Comparison of ENCODE assay signal across 8 cellular contexts in the genomic region with DNA sequence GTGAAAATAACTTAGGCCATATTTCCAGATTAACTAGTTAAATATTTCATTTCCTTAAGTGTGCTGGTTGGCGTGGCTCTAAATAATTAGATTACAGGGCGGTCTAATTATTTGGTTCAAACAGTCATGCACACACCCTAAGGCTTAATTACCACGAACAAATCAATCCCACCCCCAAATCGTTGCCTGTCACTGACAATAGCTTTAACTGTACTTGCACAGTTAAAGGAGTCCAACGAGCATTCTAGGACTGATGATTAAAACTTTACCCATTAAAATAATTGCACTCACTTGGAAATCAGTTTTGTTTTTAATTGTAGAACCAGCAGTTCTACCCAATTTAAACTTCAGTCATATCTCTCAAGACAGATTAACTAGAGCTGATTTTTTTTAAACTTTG. TPM values are rescaled to one million over a fixed set of nuclear protein-coding genes. Genes with fewer than 3 reads are reported as not detected.
DNase-seq lines count a peak whose midpoint lies in the region; ATAC-seq and TF ChIP-seq lines count a peak whose summit lies in the region.

No MANE protein-coding gene starts in this region.

- H3K9me3 Mint-ChIP-seq in activated CD8-positive, alpha-beta memory T cell treated with anti-CD3 and anti-CD28 coated beads, Interleukin-2, amount 10 ng/mL, durations not matched to agents 7 days and 5 days (ENCODE audit: low read depth), result no peaks in the 10 kb centered on the region

- H3K9me3 ChIP-seq in iPS-18a (ENCODE audit: control insufficient read depth, low read depth, low read length) (no peaks in the 10 kb centered on the region), testis (no peaks in the 10 kb centered on the region)

- H3K27me3 ChIP-seq in iPS-18a (ENCODE audit: control insufficient read depth, insufficient read depth, low read length) (no peaks in the 10 kb centered on the region), testis (no peaks in the 10 kb centered on the region)

- H3K4me3 Mint-ChIP-seq in activated CD8-positive, alpha-beta memory T cell treated with anti-CD3 and anti-CD28 coated beads, Interleukin-2, amount 10 ng/mL, durations not matched to agents 7 days and 5 days, result peak overlapping the region; percentile 86

- CTCF ChIA-PET in activated CD8-positive, alpha-beta memory T cell treated with anti-CD3 and anti-CD28 coated beads, Interleukin-2, amount 10 ng/mL, durations not matched to agents 7 days and 5 days (lab: Charles Lee), result interaction anchor here (1.0 to 3.7 kb wide), 15 partner anchors 8 to 342 kb away, joined by 3 to 22 read pairs (median 7); a partner anchor contains a TSS

- H3K36me3 Mint-ChIP-seq in activated CD8-positive, alpha-beta memory T cell treated with anti-CD3 and anti-CD28 coated beads, Interleukin-2, amount 10 ng/mL, durations not matched to agents 7 days and 5 days, result peaks cover 4% of the 10 kb centered on the region

- peak overlapping the region; percentile 94 for H3K4me3 ChIP-seq in WI38 (ENCODE audit: low read depth, low read length)
- H3K4me3 ChIP-seq in iPS-18a (ENCODE audit: low read length), result peak overlapping the region; percentile 70
- H3K4me3 ChIP-seq in testis, result peak overlapping the region; percentile 79 to 91

- 28 to 40% methylated on average over 5 of the region's 5 CpGs for WGBS in testis, 2 donors

- intact Hi-C loops in testis (cut with DNase I; ENCODE audit: low total_unique reads), result no loop called here

- H3K27ac ChIP-seq in iPS-18a (ENCODE audit: low read length), result peak overlapping the region; percentile 100
- H3K27ac ChIP-seq in testis, result peak overlapping the region in 1 of 2 donors; percentile 90

- no peak for TF ChIP-seq CTCF in WI38 (IDR thresholded peaks at IDR 0.05; ENCODE audit: low read depth, low read length)
- TF ChIP-seq CTCF in testis (IDR thresholded peaks at IDR 0.05), result no peak

- H3K4me1 ChIP-seq in iPS-18a (ENCODE audit: control insufficient read depth, low read depth, low read length), result peaks cover 29% of the 10 kb centered on the region
- H3K4me1 ChIP-seq in testis, result peaks cover 18% of the 10 kb centered on the region

- H3K4me1 Mint-ChIP-seq in activated CD8-positive, alpha-beta memory T cell treated with anti-CD3 and anti-CD28 coated beads, Interleukin-2, amount 10 ng/mL, durations not matched to agents 7 days and 5 days, result peaks cover 29% of the 10 kb centered on the region

- no peak for ATAC-seq in activated CD8-positive, alpha-beta memory T cell treated with anti-CD3 and anti-CD28 coated beads, Interleukin-2, amount 10 ng/mL, durations not matched to agents 7 days and 5 days
- ATAC-seq in GM18502 (IDR thresholded peaks at IDR 0.05; ENCODE audit: poor library complexity, unreplicated experiment) (no peak), HG03135 (IDR thresholded peaks at IDR 0.05; ENCODE audit: unreplicated experiment) (no peak)

- H3K36me3 ChIP-seq in iPS-18a (ENCODE audit: control insufficient read depth, low read depth, low read length), result no peaks in the 10 kb centered on the region
- H3K36me3 ChIP-seq in testis (ENCODE audit: low read depth, missing control alignments), result no peaks in the 10 kb centered on the region

- H3K27me3 Mint-ChIP-seq in activated CD8-positive, alpha-beta memory T cell treated with anti-CD3 and anti-CD28 coated beads, Interleukin-2, amount 10 ng/mL, durations not matched to agents 7 days and 5 days, result no peaks in the 10 kb centered on the region

- no peak for TF ChIP-seq POLR2A in testis (IDR thresholded peaks at IDR 0.05)

- DNase-seq in activated CD8-positive, alpha-beta memory T cell treated with anti-CD3 and anti-CD28 coated beads, Interleukin-2, amount 10 ng/mL, durations not matched to agents 7 days and 5 days, result no peak
- no peak for DNase-seq in activated CD8-positive, alpha-beta memory T cell treated with anti-CD3 and anti-CD28 coated beads, Interleukin-2, amount 50 U/mL, for 48 hours
- DNase-seq in testis, result no peak
- DNase-seq in stimulated activated naive CD4-positive, alpha-beta T cell (lab: John Stamatoyannopoulos, UW), result no peak

- peak overlapping the region; percentile 94 for H3K27ac Mint-ChIP-seq in activated CD8-positive, alpha-beta memory T cell treated with anti-CD3 and anti-CD28 coated beads, Interleukin-2, amount 10 ng/mL, durations not matched to agents 7 days and 5 days

- peak overlapping the region; percentile 96 for H3K9ac ChIP-seq in iPS-18a (ENCODE audit: low read length)

RNA-seq across cellular contexts. Expression of a gene that starts 1.5 kb away (rescaled TPM):
- 10 to 100 TPM; 20.7 to 24.6 TPM for total RNA-seq in activated CD8-positive, alpha-beta memory T cell treated with anti-CD3 and anti-CD28 coated beads, Interleukin-2, amount 10 ng/mL, durations not matched to agents 7 days and 5 days
- total RNA-seq in testis, result 10 to 100 TPM; 36.0 to 36.9 TPM
- 17.1 TPM for polyA plus RNA-seq in testis (ENCODE audit: insufficient read depth, low read depth, low replicate concordance)
